14 cellular contexts compared by ENCODE assay signal in the genomic region with DNA sequence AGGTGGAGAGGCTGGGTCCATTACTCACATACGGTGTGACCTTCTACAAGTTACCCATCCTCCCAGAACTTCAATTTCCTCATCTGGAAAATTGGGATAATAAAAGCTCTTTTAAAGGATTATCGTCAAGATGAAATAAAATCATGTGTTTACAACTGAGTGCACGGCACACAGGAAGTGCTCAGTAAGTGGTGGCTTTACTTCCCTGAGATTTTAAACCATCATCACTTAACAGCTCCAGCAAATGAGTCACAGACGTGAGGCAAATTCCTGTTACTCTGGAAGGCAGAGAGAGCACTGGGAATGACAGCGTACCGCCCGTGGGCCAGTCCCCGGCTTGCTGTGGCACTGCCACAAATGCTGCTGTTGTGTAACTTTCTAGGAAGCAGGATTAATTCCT.
A peak's percentile ranks its signal among the peaks of the same experiment; 100 is the strongest.
DNase-seq lines count a peak whose midpoint lies in the region; ATAC-seq, FAIRE-seq and TF ChIP-seq lines count a peak whose summit lies in the region.
"Had no signal": no experiment of that assay in that cellular context is flagged by ENCODE, and none has a peak within 500 bp of the region (broad histone marks: within the 10 kb centered on the region; RNA-seq: fewer than 3 reads in every experiment).

No MANE protein-coding gene starts in this region.

- FAIRE-seq in urothelium cell line (lab: Jason Lieb, UNC): no peak
- FAIRE-seq: H1 had no signal

- POLR2A ChIA-PET in PC-3 (lab: Charles Lee; ENCODE audit: unreplicated experiment): no interaction called here

- no peak overlapping the region for H3K4me2 ChIP-seq in PC-3 (ENCODE audit: low read length)

- H3K27me3 ChIP-seq in PC-3 (ENCODE audit: low read length): no peaks in the 10 kb centered on the region
- no peaks in the 10 kb centered on the region for H3K27me3 ChIP-seq in upper lobe of right lung

- H3K27ac ChIP-seq in PC-3 (ENCODE audit: low read length) (no peak overlapping the region), upper lobe of right lung (no peak overlapping the region)
- H3K27ac ChIP-seq: dorsolateral prefrontal cortex had no signal

- no peak overlapping the region for H3K9ac ChIP-seq in PC-3 (ENCODE audit: low read length)

- peak; percentile 54 for ATAC-seq in Right ventricle myocardium inferior
- ATAC-seq in Right ventricle myocardium superior (ENCODE audit: poor library complexity): no peak
- ATAC-seq in PC-3: no peak
- no peak for ATAC-seq in upper lobe of right lung
- ATAC-seq in GM19463 (IDR thresholded peaks at IDR 0.05; ENCODE audit: unreplicated experiment): no peak
- no peak for ATAC-seq in HG03439 (IDR thresholded peaks at IDR 0.05; ENCODE audit: unreplicated experiment)

- intact Hi-C loops in Right ventricle myocardium inferior (cut with DNase I): no loop called here
- intact Hi-C loops in Right ventricle myocardium superior (cut with DNase I): no loop called here
- intact Hi-C loops in PC-3 (cut with micrococcal nuclease): no loop called here
- intact Hi-C loops in upper lobe of right lung (cut with DNase I): no loop called here

- no peak overlapping the region for H2AFZ ChIP-seq in PC-3 (ENCODE audit: low read length)

- CTCF ChIA-PET in PC-3 (lab: Charles Lee): no interaction called here

- no peaks in the 10 kb centered on the region for H3K79me2 ChIP-seq in PC-3 (ENCODE audit: low read length)

- no peaks in the 10 kb centered on the region for H3K9me2 ChIP-seq in PC-3 (replicated peaks; ENCODE audit: low read length)

- H3F3A ChIP-seq in PC-3 (ENCODE audit: low read length, unreplicated experiment): no peaks in the 10 kb centered on the region

- H4K20me1 ChIP-seq in PC-3 (ENCODE audit: low read length): no peaks in the 10 kb centered on the region

- no peaks in the 10 kb centered on the region for H3K36me3 ChIP-seq in PC-3 (ENCODE audit: low read depth, low read length)
- H3K36me3 ChIP-seq in upper lobe of right lung: no peaks in the 10 kb centered on the region

- no TSS peak for BruUV-seq in PC-3 (replicated peaks; lab: Mats Ljungman, UMichigan)

- H3K9me3 ChIP-seq in PC-3 (ENCODE audit: low read length): no peaks in the 10 kb centered on the region
- H3K9me3 ChIP-seq in upper lobe of right lung: no peaks in the 10 kb centered on the region

- no peak for TF ChIP-seq CTCF in PC-3 (conservative IDR thresholded peaks at IDR 0.05; ENCODE audit: low read depth, low read length)
- no peak for TF ChIP-seq CTCF in fibroblast of pulmonary artery (IDR thresholded peaks at IDR 0.05; ENCODE audit: low read length, missing control alignments)
- no peak for TF ChIP-seq CTCF in upper lobe of right lung (IDR thresholded peaks at IDR 0.05)

- H3K4me3 ChIP-seq in PC-3 (ENCODE audit: low read length) (no peak overlapping the region), fibroblast of pulmonary artery (replicated peaks; ENCODE audit: low read depth, low read length) (no peak overlapping the region), upper lobe of right lung (no peak overlapping the region)
- H3K4me3 ChIP-seq: dorsolateral prefrontal cortex had no signal

- no peak for DNase-seq in Right ventricle myocardium inferior (ENCODE audit: missing footprints)
- no peak for DNase-seq in Right ventricle myocardium superior
- peak; percentile 37 for DNase-seq in PC-3
- peak; percentile 51 for DNase-seq in fibroblast of pulmonary artery (ENCODE audit: low read depth)
- DNase-seq in urothelium cell line (ENCODE audit: low spot score): peak; percentile 46
- no peak for DNase-seq in upper lobe of right lung
- DNase-seq: activated CD4-positive, alpha-beta T cell treated with anti-CD3 and anti-CD28 coated beads, Interleukin-2, amount 50 U/mL, for 1 hour; activated naive CD4-positive, alpha-beta T cell treated with Interleukin-2 at 50 U/mL for 16 hours; dorsolateral prefrontal cortex; MM.1S; NCI-H510A had no signal

- no peaks in the 10 kb centered on the region for H3K4me1 ChIP-seq in PC-3 (ENCODE audit: insufficient read depth, low read length)
- no peaks in the 10 kb centered on the region for H3K4me1 ChIP-seq in upper lobe of right lung

Comparison
In these comparisons a context has a peak if more than half of its experiments do, and no peak if none do; other contexts are left out.
1. DNase-seq: peak in PC-3 (single experiment), fibroblast of pulmonary artery (single experiment) and urothelium cell line (single experiment); none in Right ventricle myocardium inferior (single experiment), Right ventricle myocardium superior (single experiment) and upper lobe of right lung (single experiment).